Comparison of ENCODE assay signal across 26 cellular contexts in genomic region chrY:19012985-19013384, GRCh38.
"Had no signal": no experiment of that assay in that cellular context is flagged by ENCODE, and none has a peak within 500 bp of the region (broad histone marks: within the 10 kb centered on the region; RNA-seq: fewer than 3 reads in every experiment).

No MANE protein-coding gene starts in this region.

- H3K4me1 ChIP-seq: left lung, neural progenitor cell, right atrium auricular region, right lobe of liver, tibial nerve, uterus had no signal

- H3K27me3 ChIP-seq: left lung, neural progenitor cell, neutrophil, ovary, right atrium auricular region, right lobe of liver, tibial nerve, uterus had no signal

- H3K9me3 ChIP-seq: left lung, neutrophil, ovary, right atrium auricular region, right lobe of liver, tibial nerve, uterus had no signal

- H3K4me3 ChIP-seq: left lung, lung, neural progenitor cell, ovary, right atrium auricular region, right lobe of liver, smooth muscle cell, tibial nerve, uterus had no signal

- H3K4me2 ChIP-seq: neural progenitor cell, smooth muscle cell had no signal

- H3K27ac ChIP-seq: left lung, neural progenitor cell, neutrophil, ovary, right atrium auricular region, right lobe of liver, tibial nerve, uterus had no signal

- ATAC-seq: left cardiac atrium; left lung; natural killer cell; stimulated activated memory B cell treated with anti-CD40 and anti-IgM and Interleukin-4, amounts not matched to agents 10 μg/mL and 1 μg/mL and 100 μg/mL, for 72 hours; stimulated activated naive CD8-positive, alpha-beta T cell treated with anti-CD3 and anti-CD28 coated beads, Interleukin-15, amount 100 ng/mL, for 72 hours had no signal

- DNase-seq: hippocampal formation; kidney glomerular epithelial cell; left cardiac atrium; left lung; mesendoderm; naive B cell; natural killer cell; nephron progenitor cell; ovary; right lobe of liver; stimulated activated CD4-positive, alpha-beta T cell treated with anti-CD3 and anti-CD28 coated beads, Interleukin-1b, Interleukin-23, amount 100 ng/mL, for 48 hours; stimulated activated CD4-positive, alpha-beta T cell treated with anti-CD3 and anti-CD28 coated beads, Interleukin-2, amount 100 ng/mL, for 48 hours; stimulated activated CD4-positive, alpha-beta T cell treated with anti-CD3 and anti-CD28 coated beads, Interleukin-4, amount 100 ng/mL, for 4 hours; stimulated activated CD8-positive, alpha-beta memory T cell treated with anti-CD3 and anti-CD28 coated beads, Interleukin-4, amount 100 ng/mL, for 48 hours; stimulated activated naive CD4-positive, alpha-beta T cell treated with Interleukin-2 at 50 U/mL for 16 hours; stimulated activated naive CD8-positive, alpha-beta T cell treated with anti-CD3 and anti-CD28 coated beads, Interleukin-15, amount 100 ng/mL, for 72 hours; substantia nigra; uterus had no signal

- H3K9ac ChIP-seq: neural progenitor cell had no signal

- H3K36me3 ChIP-seq: left lung, neural progenitor cell, neutrophil, ovary, right atrium auricular region, right lobe of liver, tibial nerve, uterus had no signal

- H2AFZ ChIP-seq: neural progenitor cell had no signal

- FAIRE-seq: keratinocyte had no signal
